Comparison of ENCODE assay signal across 22 cellular contexts in genomic region chr2:183903026-183903425, GRCh38.
"Had no signal": no experiment of that assay in that cellular context is flagged by ENCODE, and none has a peak within 500 bp of the region (broad histone marks: within the 10 kb centered on the region; RNA-seq: fewer than 3 reads in every experiment).

No MANE protein-coding gene starts in this region.

- DNase-seq: activated CD4-positive, alpha-beta memory T cell treated with anti-CD3 and anti-CD28 coated beads for 36 hours; activated CD4-positive, alpha-beta T cell treated with anti-CD3 and anti-CD28 coated beads, Interleukin-2, amount 10 ng/mL, durations not matched to agents 7 days and 5 days; activated CD4-positive, CD25-positive, alpha-beta regulatory T cell; activated CD8-positive, alpha-beta memory T cell treated with anti-CD3 and anti-CD28 coated beads for 24 hours; activated effector memory CD4-positive, alpha-beta T cell treated with anti-CD3 and anti-CD28 coated beads, Interleukin-2, amount 50 U/mL, for 16 hours; activated naive CD4-positive, alpha-beta T cell treated with anti-CD3 and anti-CD28 coated beads for 36 hours; activated naive CD8-positive, alpha-beta T cell treated with anti-CD3 and anti-CD28 coated beads, Interleukin-2, amount 10 ng/mL, durations not matched to agents 7 days and 5 days; activated T-cell treated with anti-CD3 and anti-CD28 coated beads, Interleukin-2, amount 50 U/mL, for 4 hours; aorta; caudate nucleus; KG1; NCI-H1048; NCI-H146; NCI-H187 treated with DMSO at 0.1 percent for 48 hours; NCI-H2081 treated with DMSO at 0.1 percent for 48 hours; NCI-H2227 treated with DMSO at 0.1 percent for 48 hours; NCI-H510A; SHP77 treated with DMSO at 0.1 percent for 48 hours; T-cell; T-helper 2 cell; T1000 had no signal

- H3K36me3 Mint-ChIP-seq: activated CD4-positive, alpha-beta memory T cell treated with anti-CD3 and anti-CD28 coated beads for 36 hours; activated naive CD8-positive, alpha-beta T cell treated with anti-CD3 and anti-CD28 coated beads, Interleukin-2, amount 10 ng/mL, durations not matched to agents 7 days and 5 days; T-cell had no signal

- H3K27ac ChIP-seq: breast epithelium had no signal

- H3K9me3 ChIP-seq: breast epithelium had no signal

- H3K4me1 Mint-ChIP-seq: activated CD4-positive, alpha-beta T cell treated with anti-CD3 and anti-CD28 coated beads, Interleukin-2, amount 10 ng/mL, durations not matched to agents 7 days and 5 days; activated naive CD8-positive, alpha-beta T cell treated with anti-CD3 and anti-CD28 coated beads, Interleukin-2, amount 10 ng/mL, durations not matched to agents 7 days and 5 days; T-cell had no signal

- ATAC-seq: activated T-cell treated with anti-CD3 and anti-CD28 coated beads, Interleukin-2, amount 50 U/mL, for 4 hours; T-cell had no signal

- H3K27ac Mint-ChIP-seq: activated CD4-positive, alpha-beta memory T cell treated with anti-CD3 and anti-CD28 coated beads for 36 hours; activated CD4-positive, alpha-beta T cell treated with anti-CD3 and anti-CD28 coated beads, Interleukin-2, amount 10 ng/mL, durations not matched to agents 7 days and 5 days; activated naive CD4-positive, alpha-beta T cell treated with anti-CD3 and anti-CD28 coated beads for 36 hours; activated naive CD8-positive, alpha-beta T cell treated with anti-CD3 and anti-CD28 coated beads, Interleukin-2, amount 10 ng/mL, durations not matched to agents 7 days and 5 days; T-cell had no signal

- H3K4me3 Mint-ChIP-seq: activated CD4-positive, alpha-beta memory T cell treated with anti-CD3 and anti-CD28 coated beads for 36 hours; activated CD4-positive, alpha-beta T cell treated with anti-CD3 and anti-CD28 coated beads, Interleukin-2, amount 10 ng/mL, durations not matched to agents 7 days and 5 days; activated naive CD4-positive, alpha-beta T cell treated with anti-CD3 and anti-CD28 coated beads for 36 hours; activated naive CD8-positive, alpha-beta T cell treated with anti-CD3 and anti-CD28 coated beads, Interleukin-2, amount 10 ng/mL, durations not matched to agents 7 days and 5 days; activated T-cell treated with anti-CD3 and anti-CD28 coated beads, Interleukin-2, amount 50 U/mL, for 4 hours; T-cell had no signal

- H3K4me1 ChIP-seq: breast epithelium had no signal

- H3K27me3 ChIP-seq: breast epithelium had no signal

- H3K9me3 Mint-ChIP-seq: activated naive CD4-positive, alpha-beta T cell treated with anti-CD3 and anti-CD28 coated beads for 36 hours; activated naive CD8-positive, alpha-beta T cell treated with anti-CD3 and anti-CD28 coated beads, Interleukin-2, amount 10 ng/mL, durations not matched to agents 7 days and 5 days; activated T-cell treated with anti-CD3 and anti-CD28 coated beads, Interleukin-2, amount 50 U/mL, for 4 hours had no signal

- H3K27me3 Mint-ChIP-seq: activated CD4-positive, alpha-beta memory T cell treated with anti-CD3 and anti-CD28 coated beads for 36 hours; activated CD4-positive, alpha-beta T cell treated with anti-CD3 and anti-CD28 coated beads, Interleukin-2, amount 10 ng/mL, durations not matched to agents 7 days and 5 days; activated naive CD8-positive, alpha-beta T cell treated with anti-CD3 and anti-CD28 coated beads, Interleukin-2, amount 10 ng/mL, durations not matched to agents 7 days and 5 days; T-cell had no signal

- H3K4me3 ChIP-seq: breast epithelium had no signal

- H3K36me3 ChIP-seq: breast epithelium had no signal
